Comparison of ENCODE assay signal across 28 cellular contexts in genomic region chr1:115827452-115827851, GRCh38. TPM values are rescaled to one million over a fixed set of nuclear protein-coding genes. Genes with fewer than 3 reads are reported as not detected.
DNase-seq lines count a peak whose midpoint lies in the region; ATAC-seq, FAIRE-seq and TF ChIP-seq lines count a peak whose summit lies in the region.
"Had no signal": no experiment of that assay in that cellular context is flagged by ENCODE, and none has a peak within 500 bp of the region (broad histone marks: within the 10 kb centered on the region; RNA-seq: fewer than 3 reads in every experiment).

No MANE protein-coding gene starts in this region.

- no peak overlapping the region for H3K4me3 ChIP-seq in HepG2 (replicated peaks in 1 of 3; ENCODE audit: insufficient read depth in 1 of 3, low read depth in 2 of 3, low read length in 3 of 3)
- no peak overlapping the region for H3K4me3 ChIP-seq in right lobe of liver
- peak overlapping the region in 1 of 4 experiments; percentile 72; a peak in 1 of 8 replicates for H3K4me3 ChIP-seq in H1 (ENCODE audit: extremely low read depth in 1 of 4, insufficient read depth in 2 of 4, low read depth in 3 of 4, low read length in 4 of 4)
- H3K4me3 ChIP-seq: SJSA1 had no signal

- intact Hi-C loops in HepG2 (cut with micrococcal nuclease; ENCODE audit: unreplicated experiment) (no loop called here), right lobe of liver (cut with DNase I) (no loop called here)

- H3K23ac ChIP-seq in H1 (ENCODE audit: insufficient read length): no peak overlapping the region

- H3K4me1 ChIP-seq in HepG2 (ENCODE audit: insufficient read depth, low read length): 0 out of 2 replicates have a peak, but pooled peaks cover 7% of the 10 kb centered on the region
- H3K4me1 ChIP-seq in right lobe of liver: no peaks in the 10 kb centered on the region
- peaks cover 4 to 11% (median 6%) of the 10 kb centered on the region in 4 experiments; a peak in 6 of 7 replicates for H3K4me1 ChIP-seq in H1 (replicated peaks in 1 of 4; ENCODE audit: control insufficient read depth in 3 of 4, insufficient read depth in 4 of 4, low read length in 3 of 4)
- H3K4me1 ChIP-seq: BE2C had no signal

- TF ChIP-seq EP300 in HepG2 (IDR thresholded peaks at IDR 0.05; ENCODE audit: low read depth in 2 of 2, low read length in 2 of 2): no peak
- TF ChIP-seq EP300 in HepG2 (CRISPR knock-in tag; IDR thresholded peaks at IDR 0.05; ENCODE audit: borderline replicate concordance): no peak
- no peak for TF ChIP-seq EP300 in H1 (IDR thresholded peaks at IDR 0.05; ENCODE audit: borderline replicate concordance in 1 of 2, low read depth in 2 of 2, low read length in 2 of 2)

- H3K27ac ChIP-seq in HepG2 (ENCODE audit: extremely low read length, insufficient read depth, low read length) (no peak overlapping the region), right lobe of liver (no peak overlapping the region), H1 (ENCODE audit: low read depth, low read length) (no peak overlapping the region)
- H3K27ac ChIP-seq: coronary artery, SJSA1 had no signal

- no peak overlapping the region for H2BK120ac ChIP-seq in H1 (replicated peaks; ENCODE audit: low read depth, low read length)

- H3K4me2 ChIP-seq in HepG2 (ENCODE audit: low read depth, low read length): no peak overlapping the region
- peak overlapping the region; percentile 81 to 95; a peak in 1 of 4 replicates for H3K4me2 ChIP-seq in H1 (ENCODE audit: insufficient read depth in 1 of 2, low read depth in 2 of 2, low read length in 2 of 2)

- no peaks in the 10 kb centered on the region for H3K36me3 Mint-ChIP-seq in nephron progenitor cell (ENCODE audit: low read depth)
- H3K36me3 Mint-ChIP-seq in activated CD4-positive, alpha-beta memory T cell treated with anti-CD3 and anti-CD28 coated beads, Interleukin-2, amount 10 ng/mL, durations not matched to agents 7 days and 5 days (ENCODE audit: low read depth): no peaks in the 10 kb centered on the region
- H3K36me3 Mint-ChIP-seq in activated T-helper 17 cell treated with anti-CD3 and anti-CD28 coated beads, Interleukin-2, amount 50 U/mL, for 72 hours (ENCODE audit: low read depth): no peaks in the 10 kb centered on the region

- peaks cover 45% of the 10 kb centered on the region for H3K4me1 Mint-ChIP-seq in nephron progenitor cell
- peaks cover 8% of the 10 kb centered on the region for H3K4me1 Mint-ChIP-seq in activated CD4-positive, alpha-beta memory T cell treated with anti-CD3 and anti-CD28 coated beads, Interleukin-2, amount 10 ng/mL, durations not matched to agents 7 days and 5 days
- H3K4me1 Mint-ChIP-seq in activated T-helper 17 cell treated with anti-CD3 and anti-CD28 coated beads, Interleukin-2, amount 50 U/mL, for 72 hours: no peaks in the 10 kb centered on the region

- H3K4ac ChIP-seq in H1 (replicated peaks; ENCODE audit: insufficient read length, low read depth, low read length): no peak overlapping the region

- H4K5ac ChIP-seq in H1 (ENCODE audit: insufficient read length, low read depth, low read length): no peak overlapping the region

- no peak for TF ChIP-seq CTCF in HepG2 (CRISPR knock-in tag; IDR thresholded peaks at IDR 0.05)
- no peak for TF ChIP-seq CTCF in right lobe of liver (IDR thresholded peaks at IDR 0.05)
- TF ChIP-seq CTCF in H1 (IDR thresholded peaks at IDR 0.05; ENCODE audit: control extremely low read depth in 1 of 3, insufficient read depth in 1 of 3, low read depth in 1 of 3, low read length in 3 of 3): no peak
- TF ChIP-seq CTCF in nephron progenitor cell (IDR thresholded peaks at IDR 0.05): no peak

- H3K9me3 ChIP-seq in HepG2 (ENCODE audit: low read length): no peaks in the 10 kb centered on the region
- no peaks in the 10 kb centered on the region for H3K9me3 ChIP-seq in right lobe of liver
- no peaks in the 10 kb centered on the region for H3K9me3 ChIP-seq in H1 (ENCODE audit: insufficient read depth in 2 of 2, low read depth in 1 of 2, low read length in 1 of 2)
- H3K9me3 ChIP-seq: BE2C, SJSA1, stomach, tibial artery had no signal

- no peak overlapping the region for H3K9ac ChIP-seq in HepG2 (ENCODE audit: insufficient read depth, low read depth, low read length)
- no peak overlapping the region for H3K9ac ChIP-seq in H1 (replicated peaks in 1 of 4; ENCODE audit: extremely low read depth in 1 of 4, low read depth in 3 of 4, low read length in 3 of 4)

- no peak overlapping the region for H4K8ac ChIP-seq in H1 (ENCODE audit: extremely low read depth, insufficient read depth, low read length)

- H3K9me3 Mint-ChIP-seq in nephron progenitor cell: peaks cover 5% of the 10 kb centered on the region
- H3K9me3 Mint-ChIP-seq in activated CD4-positive, alpha-beta memory T cell treated with anti-CD3 and anti-CD28 coated beads, Interleukin-2, amount 10 ng/mL, durations not matched to agents 7 days and 5 days: no peaks in the 10 kb centered on the region
- H3K9me3 Mint-ChIP-seq in activated T-helper 17 cell treated with anti-CD3 and anti-CD28 coated beads, Interleukin-2, amount 50 U/mL, for 72 hours: no peaks in the 10 kb centered on the region
- H3K9me3 Mint-ChIP-seq: activated B cell treated with CpG ODN at 0.5 μM for 24 hours; activated T-helper 1 cell treated with anti-CD3 and anti-CD28 coated beads, Interleukin-12 subunit alpha, Interleukin-12 subunit beta, Interleukin-2, Interleukin-4 antibody, amounts not matched to agents 30 ng/mL and 10 ng/mL and 1 ng/mL, durations not matched to agents 14 hours and 24 hours and 36 hours; HFFc6 had no signal

- H3K4me3 Mint-ChIP-seq in nephron progenitor cell: peak overlapping the region; percentile 83
- no peak overlapping the region for H3K4me3 Mint-ChIP-seq in activated CD4-positive, alpha-beta memory T cell treated with anti-CD3 and anti-CD28 coated beads, Interleukin-2, amount 10 ng/mL, durations not matched to agents 7 days and 5 days
- no peak overlapping the region for H3K4me3 Mint-ChIP-seq in activated T-helper 17 cell treated with anti-CD3 and anti-CD28 coated beads, Interleukin-2, amount 50 U/mL, for 72 hours

- peaks cover 8% of the 10 kb centered on the region for H3K23me2 ChIP-seq in H1 (ENCODE audit: low read depth, low read length)

- ATAC-seq in HepG2 (no peak), right lobe of liver (no peak), GM21423 (IDR thresholded peaks at IDR 0.05; ENCODE audit: unreplicated experiment) (no peak)
- ATAC-seq in activated T-helper 17 cell treated with anti-CD3 and anti-CD28 coated beads, Interleukin-2, amount 50 U/mL, for 72 hours (replicated peaks): no peak

- CTCF ChIA-PET in HepG2 (lab: Yijun Ruan, JAX; ENCODE audit: low intra/inter-chr PET ratio, low total read pairs): no interaction called here
- CTCF ChIA-PET in H1 (lab: Charles Lee; ENCODE audit: partially characterized antibody): interaction anchor here (1.0 to 3.3 kb wide), 5 partner anchors 17 to 193 kb away, joined by 3 to 25 read pairs (median 5); no protein-coding TSS in a partner anchor
- CTCF ChIA-PET in activated CD4-positive, alpha-beta memory T cell treated with anti-CD3 and anti-CD28 coated beads, Interleukin-2, amount 10 ng/mL, durations not matched to agents 7 days and 5 days (lab: Charles Lee): no interaction called here

- no peak for DNase-seq in HepG2 (ENCODE audit: low spot score)
- no peak for DNase-seq in right lobe of liver
- no peak for DNase-seq in H1 (ENCODE audit: low read depth in 1 of 2, low spot score in 2 of 2)
- no peak for DNase-seq in nephron progenitor cell
- no peak for DNase-seq in activated CD4-positive, alpha-beta memory T cell treated with anti-CD3 and anti-CD28 coated beads, Interleukin-2, amount 10 ng/mL, durations not matched to agents 7 days and 5 days
- DNase-seq: ACHN; activated B cell treated with CpG ODN at 0.5 μM for 24 hours; activated naive CD4-positive, alpha-beta T cell treated with anti-CD3 and anti-CD28 coated beads, Interleukin-2, amount 50 U/mL, for 16 hours; BE2C; effector memory CD4-positive, alpha-beta T cell; HFFc6; Kasumi-1; left colon; mesenchymal stem cell; NCI-H1092; NCI-H187 treated with DMSO at 0.1 percent for 48 hours; occipital lobe; stimulated activated CD8-positive, alpha-beta memory T cell treated with anti-CD3 and anti-CD28 coated beads, Interleukin-4, amount 100 ng/mL, for 48 hours; tibial artery had no signal

- no peak overlapping the region for H3K27ac Mint-ChIP-seq in nephron progenitor cell
- no peak overlapping the region for H3K27ac Mint-ChIP-seq in activated CD4-positive, alpha-beta memory T cell treated with anti-CD3 and anti-CD28 coated beads, Interleukin-2, amount 10 ng/mL, durations not matched to agents 7 days and 5 days
- no peak overlapping the region for H3K27ac Mint-ChIP-seq in activated T-helper 17 cell treated with anti-CD3 and anti-CD28 coated beads, Interleukin-2, amount 50 U/mL, for 72 hours
- H3K27ac Mint-ChIP-seq: activated B cell treated with CpG ODN at 0.5 μM for 24 hours; activated T-helper 1 cell treated with anti-CD3 and anti-CD28 coated beads, Interleukin-12 subunit alpha, Interleukin-12 subunit beta, Interleukin-2, Interleukin-4 antibody, amounts not matched to agents 30 ng/mL and 10 ng/mL and 1 ng/mL, durations not matched to agents 14 hours and 24 hours and 36 hours; HFFc6 had no signal

- no peak overlapping the region for H2AK5ac ChIP-seq in H1 (ENCODE audit: low read depth, low read length)

- H3K27me3 Mint-ChIP-seq in nephron progenitor cell (ENCODE audit: low read depth, poor library complexity): peaks cover 3% of the 10 kb centered on the region
- H3K27me3 Mint-ChIP-seq in activated CD4-positive, alpha-beta memory T cell treated with anti-CD3 and anti-CD28 coated beads, Interleukin-2, amount 10 ng/mL, durations not matched to agents 7 days and 5 days: peaks cover 52% of the 10 kb centered on the region
- peaks cover 51% of the 10 kb centered on the region for H3K27me3 Mint-ChIP-seq in activated T-helper 17 cell treated with anti-CD3 and anti-CD28 coated beads, Interleukin-2, amount 50 U/mL, for 72 hours

- in situ Hi-C loops in HepG2 (cut with HindIII; ENCODE audit: extremely low pct_ligation_motif_present, low pct_unique_long_range_greater_than_20kb): no loop called here

- no peak overlapping the region for H2BK15ac ChIP-seq in H1 (ENCODE audit: low read length)

- no peak overlapping the region for H2BK20ac ChIP-seq in H1 (ENCODE audit: low read length)

- H2BK12ac ChIP-seq in H1 (ENCODE audit: low read depth, low read length): no peak overlapping the region

- no peak overlapping the region for H3K56ac ChIP-seq in H1 (replicated peaks; ENCODE audit: insufficient read length, low read depth, low read length)

- H3K79me2 ChIP-seq in HepG2 (ENCODE audit: insufficient read depth, low read length) (no peaks in the 10 kb centered on the region), H1 (ENCODE audit: control insufficient read depth in 1 of 2, insufficient read depth in 2 of 2, low read length in 2 of 2) (no peaks in the 10 kb centered on the region)

- H3K27me3 ChIP-seq in HepG2 (ENCODE audit: control insufficient read depth in 1 of 2, insufficient read depth in 2 of 2, low read length in 2 of 2) (peaks cover 1 to 29% of the 10 kb centered on the region in 2 experiments; a peak in 2 of 5 replicates), right lobe of liver (peaks cover 0 to 11% of the 10 kb centered on the region in 2 donors), H1 (replicated peaks in 1 of 4; ENCODE audit: control insufficient read depth in 3 of 4, extremely low read depth in 1 of 4, insufficient read depth in 3 of 4, low read length in 3 of 4) (peaks cover 0 to 15% (median 8%) of the 10 kb centered on the region in 4 experiments; a peak in 5 of 7 replicates)
- H3K27me3 ChIP-seq: SJSA1 had no signal

- TF ChIP-seq POLR2A in HepG2 (IDR thresholded peaks at IDR 0.05; ENCODE audit: insufficient read depth in 1 of 2, low read depth in 2 of 2, low read length in 2 of 2) (no peak), right lobe of liver (IDR thresholded peaks at IDR 0.05) (no peak), H1 (IDR thresholded peaks at IDR 0.05; ENCODE audit: control extremely low read depth in 1 of 2, low read depth in 2 of 2, low read length in 2 of 2) (no peak)

- no TSS peak for BruUV-seq in HepG2 (replicated peaks; lab: Mats Ljungman, UMichigan)

- no peaks in the 10 kb centered on the region for H3K79me1 ChIP-seq in H1 (ENCODE audit: low read depth, low read length)

- no peak overlapping the region for H2BK5ac ChIP-seq in H1 (ENCODE audit: low read depth, low read length)

- H4K20me1 ChIP-seq in HepG2 (ENCODE audit: insufficient read depth, low read length): no peaks in the 10 kb centered on the region
- H4K20me1 ChIP-seq in H1 (replicated peaks in 1 of 2; ENCODE audit: control insufficient read depth in 1 of 2, insufficient read depth in 2 of 2, low read length in 2 of 2): no peaks in the 10 kb centered on the region

- POLR2A ChIA-PET in HepG2 (lab: Yijun Ruan, JAX): no interaction called here
- POLR2A ChIA-PET in H1 (lab: Charles Lee; ENCODE audit: partially characterized antibody): no interaction called here
- POLR2A ChIA-PET in activated CD4-positive, alpha-beta memory T cell treated with anti-CD3 and anti-CD28 coated beads, Interleukin-2, amount 10 ng/mL, durations not matched to agents 7 days and 5 days (lab: Charles Lee): no interaction called here

- no peak overlapping the region for H3K18ac ChIP-seq in H1 (ENCODE audit: extremely low read depth, low read length)

- no peak for TF ChIP-seq RAD21 in HepG2 (CRISPR knock-in tag; IDR thresholded peaks at IDR 0.05)
- TF ChIP-seq RAD21 in H1 (IDR thresholded peaks at IDR 0.05 in 1 of 2, conservative IDR thresholded peaks at IDR 0.05 in 1 of 2; ENCODE audit: low read depth in 2 of 2, low read length in 2 of 2): no peak

- H3K36me3 ChIP-seq in HepG2 (replicated peaks in 1 of 2; ENCODE audit: control insufficient read depth in 1 of 2, insufficient read depth in 2 of 2, low read length in 2 of 2) (no peaks in the 10 kb centered on the region), right lobe of liver (no peaks in the 10 kb centered on the region), H1 (ENCODE audit: control insufficient read depth in 2 of 4, insufficient read depth in 4 of 4, low read length in 3 of 4) (no peaks in the 10 kb centered on the region)
- H3K36me3 ChIP-seq: BE2C, heart left ventricle, SJSA1, stomach, tibial artery had no signal

- no peak overlapping the region for H4K91ac ChIP-seq in H1 (replicated peaks; ENCODE audit: insufficient read length, low read length)

- FAIRE-seq in HepG2 (lab: Jason Lieb, UNC): no peak
- FAIRE-seq in H1 (lab: Jason Lieb, UNC): no peak

- no peak overlapping the region for H2AFZ ChIP-seq in HepG2 (ENCODE audit: low read length)
- H2AFZ ChIP-seq in H1 (ENCODE audit: low read length): no peak overlapping the region

- WGBS in HepG2 (ENCODE audit: low lambda C conversion rate): 40% methylated on average over 5 of the region's 5 CpGs
- 55% methylated on average over 5 of the region's 5 CpGs for WGBS in right lobe of liver (ENCODE audit: insufficient coverage, low coverage, low lambda C conversion rate, missing lambda C conversion rate)
- 74% methylated on average over 5 of the region's 5 CpGs; no CpG with 5 or more reads in 1 of the 2 experiments for WGBS in H1 (ENCODE audit: extremely low coverage in 1 of 2, insufficient coverage in 1 of 2, insufficient read length in 1 of 2, insufficient replicate concordance in 2 of 2, low coverage in 1 of 2, low lambda C conversion rate in 2 of 2, missing lambda C conversion rate in 1 of 2), 2 experiments

- H3K14ac ChIP-seq in H1 (ENCODE audit: insufficient read length): no peak overlapping the region

RNA-seq across cellular contexts. Expression of gene NHLH2, which starts 13.5 kb away (rescaled TPM):
- total RNA-seq in HepG2 (2016; rRNA removed; fragmentation: Illumina TruSeq; extraction: Trizol) (not detected in 2 replicates), right lobe of liver (not detected)
- total RNA-seq in HepG2 (2016; cell fraction: cytosol; rRNA removed; fragmentation: Illumina TruSeq; extraction: Trizol; ENCODE audit: low read depth): not detected in 2 replicates
- not detected in 2 replicates for total RNA-seq in HepG2 (2016; cell fraction: insoluble cytoplasmic fraction; rRNA removed; fragmentation: Illumina TruSeq; extraction: Trizol)
- not detected in 2 replicates for total RNA-seq in HepG2 (2016; cell fraction: membrane; rRNA removed; fragmentation: Illumina TruSeq; extraction: Trizol)
- total RNA-seq in HepG2 (2016; cell fraction: nucleus; rRNA removed; fragmentation: Illumina TruSeq; extraction: Trizol): not detected in 2 replicates
- polyA plus RNA-seq in HepG2 (2011; rRNA removed) (not detected in 2 replicates), H1 (2011; rRNA removed) (0.89 and 0.92 TPM in 2 replicates)
- polyA plus RNA-seq in HepG2 (2011; cell fraction: cytosol; rRNA removed): not detected in 2 replicates
- not detected in 2 replicates for polyA plus RNA-seq in HepG2 (2011; cell fraction: nucleus; rRNA removed)
- polyA plus RNA-seq in HepG2 (2012): not detected in 2 replicates
- not detected in 2 replicates for polyA plus RNA-seq in HepG2 (2016; cell fraction: cytosol; fragmentation: Illumina TruSeq; extraction: Trizol; ENCODE audit: low read depth)
- polyA plus RNA-seq in HepG2 (2016; cell fraction: insoluble cytoplasmic fraction; fragmentation: Illumina TruSeq; extraction: Trizol; ENCODE audit: low read depth): not detected in 2 replicates
- polyA plus RNA-seq in HepG2 (2016; cell fraction: membrane; fragmentation: Illumina TruSeq; extraction: Trizol; ENCODE audit: low read depth): not detected in 2 replicates
- not detected in 2 replicates for polyA plus RNA-seq in HepG2 (2016; cell fraction: nucleus; fragmentation: Illumina TruSeq; extraction: Trizol; ENCODE audit: insufficient read depth, low read depth)
- not detected in 2 replicates for polyA minus RNA-seq in HepG2 (2011; rRNA and poly(A)+ RNA removed; ENCODE audit: low replicate concordance)
- not detected in 2 replicates for polyA minus RNA-seq in HepG2 (2011; cell fraction: cytosol; rRNA and poly(A)+ RNA removed)
- polyA minus RNA-seq in HepG2 (2011; cell fraction: nucleus; rRNA and poly(A)+ RNA removed): not detected in 2 replicates
- total RNA-seq in H1 (2021; fragmentation: NEBNext Ultra II Directional; extraction: Animal tissue kit (Norgen Biotek cat#: 25700)): 1.0 and 1.1 TPM in 2 replicates
- 1.7 TPM for polyA plus RNA-seq in H1 (2011; cell fraction: cytosol; rRNA removed)
- polyA plus RNA-seq in H1 (2011; cell fraction: nucleus; rRNA removed): 2.1 TPM
- polyA plus RNA-seq in H1 (2012, experiment 1 of 2): 0.97 to 1.7 TPM (median 1.2 TPM) in 4 replicates
- 0.66 TPM for polyA plus RNA-seq in H1 (2012, experiment 2 of 2)
- polyA plus RNA-seq in H1 (2013, experiment 1 of 2): 1.5 TPM
- 1.7 TPM for polyA plus RNA-seq in H1 (2013, experiment 2 of 2)
- 0.10 and 0.13 TPM in 2 replicates for polyA minus RNA-seq in H1 (2011; rRNA and poly(A)+ RNA removed)
- polyA minus RNA-seq in H1 (2011; cell fraction: cytosol; rRNA and poly(A)+ RNA removed): 1.3 TPM
- polyA minus RNA-seq in H1 (2011; cell fraction: nucleus; rRNA and poly(A)+ RNA removed): 3.8 TPM
- total RNA-seq in activated CD4-positive, alpha-beta memory T cell treated with anti-CD3 and anti-CD28 coated beads, Interleukin-2, amount 10 ng/mL, durations not matched to agents 7 days and 5 days: not detected
- not detected for total RNA-seq in activated T-helper 17 cell treated with anti-CD3 and anti-CD28 coated beads, Interleukin-2, amount 50 U/mL, for 72 hours
- total RNA-seq: activated B cell treated with CpG ODN at 0.5 μM for 24 hours; activated T-helper 1 cell treated with anti-CD3 and anti-CD28 coated beads, Interleukin-12 subunit alpha, Interleukin-12 subunit beta, Interleukin-2, Interleukin-4 antibody, amounts not matched to agents 30 ng/mL and 10 ng/mL and 1 ng/mL, durations not matched to agents 14 hours and 24 hours and 36 hours; heart left ventricle; HFFc6; left colon; RPMI7951; stomach had no signal
- polyA plus RNA-seq: heart left ventricle had no signal

RNA-seq across cellular contexts. Expression of gene CASQ2, which starts 58.9 kb away (rescaled TPM):
- total RNA-seq in HepG2 (2016; rRNA removed; fragmentation: Illumina TruSeq; extraction: Trizol) (not detected in 2 replicates), right lobe of liver (under 1 TPM in 4 of 6 experiments, not detected in 2; 0.09 to 0.44 (median 0.21) TPM)
- total RNA-seq in HepG2 (2016; cell fraction: cytosol; rRNA removed; fragmentation: Illumina TruSeq; extraction: Trizol; ENCODE audit: low read depth): not detected in 2 replicates
- total RNA-seq in HepG2 (2016; cell fraction: insoluble cytoplasmic fraction; rRNA removed; fragmentation: Illumina TruSeq; extraction: Trizol): not detected in 2 replicates
- total RNA-seq in HepG2 (2016; cell fraction: membrane; rRNA removed; fragmentation: Illumina TruSeq; extraction: Trizol): not detected in 2 replicates
- not detected in 2 replicates for total RNA-seq in HepG2 (2016; cell fraction: nucleus; rRNA removed; fragmentation: Illumina TruSeq; extraction: Trizol)
- polyA plus RNA-seq in HepG2 (2011; rRNA removed) (0.05 TPM in 1 of 2 replicates, not detected in the other), H1 (2011; rRNA removed) (not detected in 2 replicates)
- polyA plus RNA-seq in HepG2 (2011; cell fraction: cytosol; rRNA removed): 0.03 TPM in 1 of 2 replicates, not detected in the other
- not detected in 2 replicates for polyA plus RNA-seq in HepG2 (2011; cell fraction: nucleus; rRNA removed)
- 0.05 TPM in 1 of 2 replicates, not detected in the other for polyA plus RNA-seq in HepG2 (2012)
- not detected in 2 replicates for polyA plus RNA-seq in HepG2 (2016; cell fraction: cytosol; fragmentation: Illumina TruSeq; extraction: Trizol; ENCODE audit: low read depth)
- polyA plus RNA-seq in HepG2 (2016; cell fraction: insoluble cytoplasmic fraction; fragmentation: Illumina TruSeq; extraction: Trizol; ENCODE audit: low read depth): not detected in 2 replicates
- polyA plus RNA-seq in HepG2 (2016; cell fraction: membrane; fragmentation: Illumina TruSeq; extraction: Trizol; ENCODE audit: low read depth): not detected in 2 replicates
- polyA plus RNA-seq in HepG2 (2016; cell fraction: nucleus; fragmentation: Illumina TruSeq; extraction: Trizol; ENCODE audit: insufficient read depth, low read depth): not detected in 2 replicates
- polyA minus RNA-seq in HepG2 (2011; rRNA and poly(A)+ RNA removed; ENCODE audit: low replicate concordance): not detected in 2 replicates
- not detected in 2 replicates for polyA minus RNA-seq in HepG2 (2011; cell fraction: cytosol; rRNA and poly(A)+ RNA removed)
- polyA minus RNA-seq in HepG2 (2011; cell fraction: nucleus; rRNA and poly(A)+ RNA removed): not detected in 2 replicates
- not detected in 2 replicates for total RNA-seq in H1 (2021; fragmentation: NEBNext Ultra II Directional; extraction: Animal tissue kit (Norgen Biotek cat#: 25700))
- polyA plus RNA-seq in H1 (2011; cell fraction: cytosol; rRNA removed): not detected
- polyA plus RNA-seq in H1 (2011; cell fraction: nucleus; rRNA removed): not detected
- polyA plus RNA-seq in H1 (2012, experiment 1 of 2): not detected in 4 replicates
- not detected for polyA plus RNA-seq in H1 (2012, experiment 2 of 2)
- polyA plus RNA-seq in H1 (2013, experiment 1 of 2): not detected
- not detected for polyA plus RNA-seq in H1 (2013, experiment 2 of 2)
- polyA minus RNA-seq in H1 (2011; rRNA and poly(A)+ RNA removed): not detected in 2 replicates
- not detected for polyA minus RNA-seq in H1 (2011; cell fraction: cytosol; rRNA and poly(A)+ RNA removed)
- not detected for polyA minus RNA-seq in H1 (2011; cell fraction: nucleus; rRNA and poly(A)+ RNA removed)
- total RNA-seq in activated CD4-positive, alpha-beta memory T cell treated with anti-CD3 and anti-CD28 coated beads, Interleukin-2, amount 10 ng/mL, durations not matched to agents 7 days and 5 days: not detected
- total RNA-seq in activated T-helper 17 cell treated with anti-CD3 and anti-CD28 coated beads, Interleukin-2, amount 50 U/mL, for 72 hours: not detected
- total RNA-seq: activated B cell treated with CpG ODN at 0.5 μM for 24 hours; activated T-helper 1 cell treated with anti-CD3 and anti-CD28 coated beads, Interleukin-12 subunit alpha, Interleukin-12 subunit beta, Interleukin-2, Interleukin-4 antibody, amounts not matched to agents 30 ng/mL and 10 ng/mL and 1 ng/mL, durations not matched to agents 14 hours and 24 hours and 36 hours; HFFc6; renal cortical epithelial cell; RPMI7951; SJSA1 had no signal
